14 cellular contexts compared by ENCODE assay signal in genomic region chr1:24913616-24914225, GRCh38. TPM values are rescaled to one million over a fixed set of nuclear protein-coding genes. Genes with fewer than 3 reads are reported as not detected.
A peak's percentile ranks its signal among the peaks of the same experiment; 100 is the strongest.
DNase-seq lines count a peak whose midpoint lies in the region; ATAC-seq and TF ChIP-seq lines count a peak whose summit lies in the region.
"Had no signal": no experiment of that assay in that cellular context is flagged by ENCODE, and none has a peak within 500 bp of the region (broad histone marks: within the 10 kb centered on the region; RNA-seq: fewer than 3 reads in every experiment).

No MANE protein-coding gene starts in this region.

- peak overlapping the region in 3 of 59 donors; percentile 3 to 24 (median 7) for H3K4me3 ChIP-seq in dorsolateral prefrontal cortex

- POLR2A ChIA-PET in activated CD8-positive, alpha-beta T cell treated with anti-CD3 and anti-CD28 coated beads, Interleukin-2, amount 10 ng/mL, durations not matched to agents 7 days and 5 days (lab: Charles Lee): interaction anchor here (0.8 to 6.4 kb wide), 3 partner anchors 13 to 333 kb away, joined by 3 to 63 read pairs (median 3); partner anchors contain the start of genes RSRP1 and RUNX3

- no peak overlapping the region for H3K4me3 Mint-ChIP-seq in activated CD4-positive, alpha-beta T cell treated with anti-CD3 and anti-CD28 coated beads, Interleukin-2, amount 10 ng/mL, durations not matched to agents 24 days and 14 days
- no peak overlapping the region for H3K4me3 Mint-ChIP-seq in activated CD8-positive, alpha-beta T cell treated with anti-CD3 and anti-CD28 coated beads, Interleukin-2, amount 10 ng/mL, durations not matched to agents 7 days and 5 days
- peak overlapping the region; percentile 73 to 88 (median 82) for H3K4me3 Mint-ChIP-seq in immature natural killer cell
- peak overlapping the region; percentile 92 for H3K4me3 Mint-ChIP-seq in stimulated activated effector memory CD8-positive, alpha-beta T cell treated with anti-CD3 and anti-CD28 coated beads, Interleukin-12 subunit alpha, Interleukin-12 subunit beta, amount 100 ng/mL, for 72 hours

- H3K27ac ChIP-seq in dorsolateral prefrontal cortex: no peak overlapping the region
- H3K27ac ChIP-seq: C4-2B, epithelial cell of prostate, gastroesophageal sphincter had no signal

- peak overlapping the region; percentile 3 for H3K27ac Mint-ChIP-seq in activated CD4-positive, alpha-beta T cell treated with anti-CD3 and anti-CD28 coated beads, Interleukin-2, amount 10 ng/mL, durations not matched to agents 24 days and 14 days
- H3K27ac Mint-ChIP-seq in activated CD8-positive, alpha-beta T cell treated with anti-CD3 and anti-CD28 coated beads, Interleukin-2, amount 10 ng/mL, durations not matched to agents 7 days and 5 days: peak overlapping the region; percentile 95
- peak overlapping the region; percentile 98 to 100 (median 100) for H3K27ac Mint-ChIP-seq in immature natural killer cell
- H3K27ac Mint-ChIP-seq in stimulated activated effector memory CD8-positive, alpha-beta T cell treated with anti-CD3 and anti-CD28 coated beads, Interleukin-12 subunit alpha, Interleukin-12 subunit beta, amount 100 ng/mL, for 72 hours: peak overlapping the region; percentile 73

- no peak for ATAC-seq in activated CD8-positive, alpha-beta T cell treated with anti-CD3 and anti-CD28 coated beads, Interleukin-2, amount 10 ng/mL, durations not matched to agents 7 days and 5 days
- no peak for ATAC-seq in stimulated activated effector memory CD8-positive, alpha-beta T cell treated with anti-CD3 and anti-CD28 coated beads, Interleukin-12 subunit alpha, Interleukin-12 subunit beta, amount 100 ng/mL, for 72 hours
- no peak for ATAC-seq in GM19463 (IDR thresholded peaks at IDR 0.05; ENCODE audit: unreplicated experiment)
- ATAC-seq: gastroesophageal sphincter had no signal

- no peak for TF ChIP-seq CTCF in dorsolateral prefrontal cortex (IDR thresholded peaks at IDR 0.05 in 54 of 56, conservative IDR thresholded peaks at IDR 0.05 in 2 of 56; ENCODE audit: low read depth in 1 of 56, partially characterized antibody in 56 of 56)

- H3K27me3 ChIP-seq in dorsolateral prefrontal cortex: no peaks in the 10 kb centered on the region

- intact Hi-C loops in activated CD4-positive, alpha-beta T cell treated with anti-CD3 and anti-CD28 coated beads, Interleukin-2, amount 10 ng/mL, durations not matched to agents 24 days and 14 days (cut with micrococcal nuclease): no loop called here
- intact Hi-C loops in dorsolateral prefrontal cortex (cut with DNase I): loop anchor here in 1 of 2 donors (10.0 kb wide), 1 partner anchor 191 kb away; no protein-coding TSS in a partner anchor

- CTCF ChIA-PET in activated CD8-positive, alpha-beta T cell treated with anti-CD3 and anti-CD28 coated beads, Interleukin-2, amount 10 ng/mL, durations not matched to agents 7 days and 5 days (lab: Charles Lee): interaction anchor here (0.9 to 3.7 kb wide), 5 partner anchors 13 to 188 kb away, joined by 3 to 21 read pairs (median 5); no protein-coding TSS in a partner anchor

- no peaks in the 10 kb centered on the region for H3K27me3 Mint-ChIP-seq in activated CD4-positive, alpha-beta T cell treated with anti-CD3 and anti-CD28 coated beads, Interleukin-2, amount 10 ng/mL, durations not matched to agents 24 days and 14 days
- no peaks in the 10 kb centered on the region for H3K27me3 Mint-ChIP-seq in activated CD8-positive, alpha-beta T cell treated with anti-CD3 and anti-CD28 coated beads, Interleukin-2, amount 10 ng/mL, durations not matched to agents 7 days and 5 days (ENCODE audit: low read depth)
- peaks cover 68 to 85% (median 85%) of the 10 kb centered on the region in 3 donors for H3K27me3 Mint-ChIP-seq in immature natural killer cell (ENCODE audit: low read depth in 3 of 3)

- peaks cover 30% of the 10 kb centered on the region for H3K4me1 Mint-ChIP-seq in activated CD4-positive, alpha-beta T cell treated with anti-CD3 and anti-CD28 coated beads, Interleukin-2, amount 10 ng/mL, durations not matched to agents 24 days and 14 days
- peaks cover 93% of the 10 kb centered on the region for H3K4me1 Mint-ChIP-seq in activated CD8-positive, alpha-beta T cell treated with anti-CD3 and anti-CD28 coated beads, Interleukin-2, amount 10 ng/mL, durations not matched to agents 7 days and 5 days (ENCODE audit: low read depth)
- H3K4me1 Mint-ChIP-seq in immature natural killer cell: peaks cover 99% of the 10 kb centered on the region in 2 donors
- peaks cover 95% of the 10 kb centered on the region for H3K4me1 Mint-ChIP-seq in stimulated activated effector memory CD8-positive, alpha-beta T cell treated with anti-CD3 and anti-CD28 coated beads, Interleukin-12 subunit alpha, Interleukin-12 subunit beta, amount 100 ng/mL, for 72 hours

- no peak for DNase-seq in activated CD4-positive, alpha-beta T cell treated with anti-CD3 and anti-CD28 coated beads, Interleukin-2, amount 10 ng/mL, durations not matched to agents 24 days and 14 days
- DNase-seq in activated CD4-positive, alpha-beta T cell treated with anti-CD3 and anti-CD28 coated beads for 1 hour: no peak
- DNase-seq in activated CD8-positive, alpha-beta T cell treated with anti-CD3 and anti-CD28 coated beads, Interleukin-2, amount 10 ng/mL, durations not matched to agents 7 days and 5 days: no peak
- DNase-seq in immature natural killer cell: peak in 2 of 3 donors; percentile 16 to 18
- DNase-seq in stimulated activated effector memory CD8-positive, alpha-beta T cell treated with anti-CD3 and anti-CD28 coated beads, Interleukin-12 subunit alpha, Interleukin-12 subunit beta, amount 100 ng/mL, for 72 hours (ENCODE audit: low spot score in 2 of 2): no peak
- DNase-seq in dorsolateral prefrontal cortex: no peak
- no peak for DNase-seq in cortex of kidney (lab: John Stamatoyannopoulos, UW)
- DNase-seq: 8988T; NCI-H1417 treated with DMSO at 0.1 percent for 48 hours; stimulated activated naive CD4-positive, alpha-beta T cell had no signal

- H3K9me3 Mint-ChIP-seq in activated CD4-positive, alpha-beta T cell treated with anti-CD3 and anti-CD28 coated beads, Interleukin-2, amount 10 ng/mL, durations not matched to agents 24 days and 14 days: no peaks in the 10 kb centered on the region
- H3K9me3 Mint-ChIP-seq in activated CD8-positive, alpha-beta T cell treated with anti-CD3 and anti-CD28 coated beads, Interleukin-2, amount 10 ng/mL, durations not matched to agents 7 days and 5 days (ENCODE audit: insufficient read depth): no peaks in the 10 kb centered on the region
- peaks cover 0 to 5% (median 0%) of the 10 kb centered on the region in 6 donors for H3K9me3 Mint-ChIP-seq in immature natural killer cell
- no peaks in the 10 kb centered on the region for H3K9me3 Mint-ChIP-seq in stimulated activated effector memory CD8-positive, alpha-beta T cell treated with anti-CD3 and anti-CD28 coated beads, Interleukin-12 subunit alpha, Interleukin-12 subunit beta, amount 100 ng/mL, for 72 hours

- peaks cover 62% of the 10 kb centered on the region for H3K36me3 Mint-ChIP-seq in activated CD4-positive, alpha-beta T cell treated with anti-CD3 and anti-CD28 coated beads, Interleukin-2, amount 10 ng/mL, durations not matched to agents 24 days and 14 days (ENCODE audit: low read depth)
- H3K36me3 Mint-ChIP-seq in activated CD8-positive, alpha-beta T cell treated with anti-CD3 and anti-CD28 coated beads, Interleukin-2, amount 10 ng/mL, durations not matched to agents 7 days and 5 days (ENCODE audit: low read depth): peaks cover 88% of the 10 kb centered on the region
- H3K36me3 Mint-ChIP-seq in immature natural killer cell: peaks cover 31 to 77% (median 37%) of the 10 kb centered on the region in 3 donors
- H3K36me3 Mint-ChIP-seq in stimulated activated effector memory CD8-positive, alpha-beta T cell treated with anti-CD3 and anti-CD28 coated beads, Interleukin-12 subunit alpha, Interleukin-12 subunit beta, amount 100 ng/mL, for 72 hours: peaks cover 100% of the 10 kb centered on the region

RNA-seq across cellular contexts. Expression of gene RUNX3, which starts 16.4 kb away (rescaled TPM):
- 110 and 112 TPM in 2 replicates for total RNA-seq in activated CD4-positive, alpha-beta T cell treated with anti-CD3 and anti-CD28 coated beads, Interleukin-2, amount 10 ng/mL, durations not matched to agents 24 days and 14 days
- total RNA-seq in activated CD8-positive, alpha-beta T cell treated with anti-CD3 and anti-CD28 coated beads, Interleukin-2, amount 10 ng/mL, durations not matched to agents 7 days and 5 days: 100 to 1,000 TPM; 144 to 147 TPM
- 100 to 1,000 TPM in 1 of 3 donors, 10 to 100 TPM in 2; 83.7 to 132 (median 93.2) TPM for polyA plus RNA-seq in immature natural killer cell
- total RNA-seq in dorsolateral prefrontal cortex: 1 to 10 TPM in 55 of 120 experiments, under 1 TPM in 65; 0.29 to 3.9 (median 0.96) TPM

Comparison
In these comparisons a context has a peak if more than half of its experiments do, and no peak if none do; other contexts are left out.
1. DNase-seq: peak in immature natural killer cell (2 of 3); none in activated CD4-positive, alpha-beta T cell treated with anti-CD3 and anti-CD28 coated beads, Interleukin-2, amount 10 ng/mL, durations not matched to agents 24 days and 14 days (single experiment), activated CD4-positive, alpha-beta T cell treated with anti-CD3 and anti-CD28 coated beads for 1 hour (single experiment), activated CD8-positive, alpha-beta T cell treated with anti-CD3 and anti-CD28 coated beads, Interleukin-2, amount 10 ng/mL, durations not matched to agents 7 days and 5 days (single experiment), stimulated activated effector memory CD8-positive, alpha-beta T cell treated with anti-CD3 and anti-CD28 coated beads, Interleukin-12 subunit alpha, Interleukin-12 subunit beta, amount 100 ng/mL, for 72 hours (0 of 2), dorsolateral prefrontal cortex (0 of 10) and cortex of kidney (single experiment).
2. H3K27ac Mint-ChIP-seq: peak in every context shown above with its lines; median percentile 100 in immature natural killer cell; 95 in activated CD8-positive, alpha-beta T cell treated with anti-CD3 and anti-CD28 coated beads, Interleukin-2, amount 10 ng/mL, durations not matched to agents 7 days and 5 days; 73 in stimulated activated effector memory CD8-positive, alpha-beta T cell treated with anti-CD3 and anti-CD28 coated beads, Interleukin-12 subunit alpha, Interleukin-12 subunit beta, amount 100 ng/mL, for 72 hours; 3 in activated CD4-positive, alpha-beta T cell treated with anti-CD3 and anti-CD28 coated beads, Interleukin-2, amount 10 ng/mL, durations not matched to agents 24 days and 14 days.
3. H3K4me3 Mint-ChIP-seq: peak in immature natural killer cell (5 of 5) and stimulated activated effector memory CD8-positive, alpha-beta T cell treated with anti-CD3 and anti-CD28 coated beads, Interleukin-12 subunit alpha, Interleukin-12 subunit beta, amount 100 ng/mL, for 72 hours (single experiment); none in activated CD4-positive, alpha-beta T cell treated with anti-CD3 and anti-CD28 coated beads, Interleukin-2, amount 10 ng/mL, durations not matched to agents 24 days and 14 days (single experiment) and activated CD8-positive, alpha-beta T cell treated with anti-CD3 and anti-CD28 coated beads, Interleukin-2, amount 10 ng/mL, durations not matched to agents 7 days and 5 days (single experiment).
4. RNA of gene RUNX3, which starts 16.4 kb away (total RNA-seq): 144 to 147 TPM in activated CD8-positive, alpha-beta T cell treated with anti-CD3 and anti-CD28 coated beads, Interleukin-2, amount 10 ng/mL, durations not matched to agents 7 days and 5 days and 110 to 112 TPM in activated CD4-positive, alpha-beta T cell treated with anti-CD3 and anti-CD28 coated beads, Interleukin-2, amount 10 ng/mL, durations not matched to agents 24 days and 14 days; 0.29 to 3.9 TPM in dorsolateral prefrontal cortex; every median in the first group is over 10 times any median in the second.